Comparison of ENCODE assay signal across 9 cellular contexts in the genomic region with DNA sequence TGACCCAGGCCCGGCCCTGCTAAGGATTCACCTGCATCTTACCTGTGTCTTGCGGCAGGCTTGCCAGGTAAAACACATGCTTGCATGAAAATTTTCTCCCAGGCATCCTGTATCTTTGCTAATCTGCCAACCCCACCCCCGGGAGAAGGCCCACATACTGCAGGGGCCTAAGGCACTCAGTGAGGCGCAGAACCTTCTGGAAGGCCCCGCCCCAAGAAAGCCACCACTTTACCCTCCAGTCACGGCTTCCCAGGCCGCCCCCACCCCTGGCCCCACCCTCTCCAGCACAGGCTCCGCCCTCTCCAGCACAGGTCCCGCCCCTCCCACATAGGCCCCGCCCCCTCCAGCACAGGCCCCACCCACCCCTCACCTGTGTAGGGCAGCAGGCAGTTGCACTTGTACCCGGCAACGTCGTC. TPM values are rescaled to one million over a fixed set of nuclear protein-coding genes. Genes with fewer than 3 reads are reported as not detected.
DNase-seq lines count a peak whose midpoint lies in the region; ATAC-seq and TF ChIP-seq lines count a peak whose summit lies in the region.
"Had no signal": no experiment of that assay in that cellular context is flagged by ENCODE, and none has a peak within 500 bp of the region (broad histone marks: within the 10 kb centered on the region; RNA-seq: fewer than 3 reads in every experiment).

No MANE protein-coding gene starts in this region.

- no CpG with 5 or more reads among the region's 13 CpGs for WGBS in neuronal stem cell (ENCODE audit: extremely low coverage in 2 of 2, insufficient read length in 2 of 2, insufficient replicate concordance in 1 of 2), 2 donors

- no peak overlapping the region for H2BK15ac ChIP-seq in neuronal stem cell (ENCODE audit: low read length)

- ATAC-seq in GM18873 (IDR thresholded peaks at IDR 0.05; ENCODE audit: low FRiP score, unreplicated experiment) (no peak), GM18519 (IDR thresholded peaks at IDR 0.05; ENCODE audit: low FRiP score, unreplicated experiment) (no peak)

- no peak overlapping the region for H4K91ac ChIP-seq in neuronal stem cell (ENCODE audit: low read depth, low read length, poor library complexity)

- H3K9me2 ChIP-seq in OCI-LY7 (ENCODE audit: insufficient read depth, low read length) (no peaks in the 10 kb centered on the region), MM.1S (replicated peaks; ENCODE audit: insufficient read depth, low read length) (no peaks in the 10 kb centered on the region)

- no peak overlapping the region for H2BK12ac ChIP-seq in neuronal stem cell (ENCODE audit: low read length)

- H3F3A ChIP-seq in MM.1S (ENCODE audit: insufficient read depth, low read length), result no peaks in the 10 kb centered on the region

- intact Hi-C loops in OCI-LY7 (cut with micrococcal nuclease; ENCODE audit: unreplicated experiment) (loop anchor here (1.0 kb wide), 1 partner anchor 45 kb away; no protein-coding TSS in a partner anchor), dorsolateral prefrontal cortex (cut with DNase I) (loop anchor here in 1 of 2 donors (5.0 kb wide), 1 partner anchor 35 kb away; the partner anchor contains the start of gene NOTCH1)

- H3K27me3 ChIP-seq in dorsolateral prefrontal cortex (no peaks in the 10 kb centered on the region), neuronal stem cell (ENCODE audit: control insufficient read depth in 3 of 3, insufficient read depth in 3 of 3, low read depth in 1 of 3, low read length in 3 of 3) (no peaks in the 10 kb centered on the region), MM.1S (replicated peaks; ENCODE audit: insufficient read depth, low read length) (no peaks in the 10 kb centered on the region)

- H3K9ac ChIP-seq in neuronal stem cell (ENCODE audit: low read depth, low read length, poor library complexity) (no peak overlapping the region), MM.1S (ENCODE audit: low read length) (no peak overlapping the region)

- peaks cover 36% of the 10 kb centered on the region; the same call in 1 of the 2 replicates for H3K36me3 ChIP-seq in OCI-LY7 (ENCODE audit: insufficient read depth, low read length)
- H3K36me3 ChIP-seq in neuronal stem cell (replicated peaks in 1 of 2; ENCODE audit: control insufficient read depth in 2 of 2, insufficient read depth in 2 of 2, low read length in 2 of 2), result peaks cover 87 to 97% of the 10 kb centered on the region in 2 donors
- no peaks in the 10 kb centered on the region for H3K36me3 ChIP-seq in MM.1S (replicated peaks; ENCODE audit: insufficient read depth, low read length)

- H3K4me1 ChIP-seq in OCI-LY7 (ENCODE audit: insufficient read depth, low read length, poor library complexity, severe bottlenecking), result no peaks in the 10 kb centered on the region
- H3K4me1 ChIP-seq in neuronal stem cell (ENCODE audit: control insufficient read depth in 2 of 2, insufficient read depth in 1 of 2, low read depth in 1 of 2, low read length in 2 of 2), result peaks cover 0 to 14% of the 10 kb centered on the region in 2 donors
- H3K4me1 ChIP-seq in MM.1S (ENCODE audit: low read length), result no peaks in the 10 kb centered on the region

- H2BK120ac ChIP-seq in neuronal stem cell (ENCODE audit: low read depth, low read length), result peak overlapping the region; percentile 76

- H3K79me1 ChIP-seq in neuronal stem cell (ENCODE audit: low read depth, low read length), result peaks cover 25% of the 10 kb centered on the region

- TF ChIP-seq CTCF in OCI-LY7 (conservative IDR thresholded peaks at IDR 0.05; ENCODE audit: low read length) (no peak), dorsolateral prefrontal cortex (IDR thresholded peaks at IDR 0.05 in 54 of 56, conservative IDR thresholded peaks at IDR 0.05 in 2 of 56; ENCODE audit: low read depth in 1 of 56, partially characterized antibody in 56 of 56) (no peak), MM.1S (IDR thresholded peaks at IDR 0.05; ENCODE audit: low read length) (no peak)

- peak overlapping the region; percentile 87 for H2BK5ac ChIP-seq in neuronal stem cell (ENCODE audit: low read length)

- no peak overlapping the region for H4K8ac ChIP-seq in neuronal stem cell (ENCODE audit: low read depth, low read length)

- POLR2A ChIA-PET in OCI-LY7 (lab: Charles Lee), result no interaction called here

- H3K18ac ChIP-seq in neuronal stem cell (ENCODE audit: low read length), result peak overlapping the region; percentile 64

- H3K4me3 ChIP-seq in OCI-LY7 (ENCODE audit: low read depth, low read length, poor library complexity, severe bottlenecking) (no peak overlapping the region), dorsolateral prefrontal cortex (peak overlapping the region in 14 of 59 donors; percentile 1 to 44 (median 23)), neuronal stem cell (ENCODE audit: low read length in 2 of 2) (no peak overlapping the region), MM.1S (ENCODE audit: low read length) (no peak overlapping the region)

- no peak overlapping the region for H3K4ac ChIP-seq in neuronal stem cell (ENCODE audit: low read length)

- H3K9me3 ChIP-seq in OCI-LY7 (ENCODE audit: low read length) (no peaks in the 10 kb centered on the region), neuronal stem cell (replicated peaks in 1 of 2; ENCODE audit: control insufficient read depth in 2 of 2, insufficient read depth in 1 of 2, low read depth in 1 of 2, low read length in 2 of 2) (peaks cover 0 to 2% of the 10 kb centered on the region in 2 donors), MM.1S (replicated peaks; ENCODE audit: insufficient read depth, low read length) (no peaks in the 10 kb centered on the region)

- no TSS peak for BruUV-seq in OCI-LY7 (replicated peaks; lab: Mats Ljungman, UMichigan)

- H3K79me2 ChIP-seq in OCI-LY7 (ENCODE audit: insufficient read depth, low read depth, low read length) (no peaks in the 10 kb centered on the region), MM.1S (ENCODE audit: low read length) (no peaks in the 10 kb centered on the region)

- H3K27ac ChIP-seq in OCI-LY7 (ENCODE audit: low read depth, low read length, poor library complexity, severe bottlenecking) (no peak overlapping the region), dorsolateral prefrontal cortex (peak overlapping the region; percentile 61 to 98 (median 92)), neuronal stem cell (replicated peaks; ENCODE audit: low read length) (peak overlapping the region; percentile 91), MM.1S (ENCODE audit: low read length) (no peak overlapping the region)

- peak overlapping the region; percentile 4 for H3K14ac ChIP-seq in neuronal stem cell (ENCODE audit: low read length)

- H3K4me2 ChIP-seq in OCI-LY7 (ENCODE audit: low read length) (no peak overlapping the region), neuronal stem cell (ENCODE audit: insufficient read depth, low read length, poor library complexity, severe bottlenecking) (no peak overlapping the region), MM.1S (ENCODE audit: low read depth, low read length) (no peak overlapping the region)

- H4K20me1 ChIP-seq in OCI-LY7 (ENCODE audit: insufficient read depth, low read length) (no peaks in the 10 kb centered on the region), MM.1S (ENCODE audit: insufficient read depth, low read length) (no peaks in the 10 kb centered on the region)

- DNase-seq in AG20443 (ENCODE audit: low spot score) (peak; percentile 63), OCI-LY7 (ENCODE audit: low spot score) (peak; percentile 33), dorsolateral prefrontal cortex (no peak), neuronal stem cell (ENCODE audit: low spot score) (no peak), kidney tubule cell (ENCODE audit: low spot score) (no peak), MM.1S (no peak)
- DNase-seq: NCI-H1417 treated with DMSO at 0.1 percent for 48 hours had no signal

- no peak overlapping the region for H2AFZ ChIP-seq in OCI-LY7 (ENCODE audit: low read length)
- H2AFZ ChIP-seq in neuronal stem cell (ENCODE audit: low read length), result no peak overlapping the region
- H2AFZ ChIP-seq in MM.1S (ENCODE audit: low read length), result no peak overlapping the region

- H2AK5ac ChIP-seq in neuronal stem cell (ENCODE audit: low read depth, low read length), result peak overlapping the region; percentile 68

- peak overlapping the region; percentile 8 for H3K23ac ChIP-seq in neuronal stem cell (ENCODE audit: low read depth, low read length, poor library complexity)

- CTCF ChIA-PET in OCI-LY7 (lab: Charles Lee; ENCODE audit: unreplicated experiment), result no interaction called here

RNA-seq across cellular contexts. Expression of gene SEC16A, which starts 29.8 kb away (rescaled TPM):
- total RNA-seq in OCI-LY7 (2014; rRNA removed; shearing (Covaris generic)), result 15.5 and 23.7 TPM in 2 replicates
- total RNA-seq in OCI-LY7 (2022), result 52.0 and 60.1 TPM in 2 replicates
- 10 to 100 TPM; 52.6 to 89.0 (median 68.2) TPM for total RNA-seq in dorsolateral prefrontal cortex
- 14.7 TPM for polyA plus RNA-seq in neuronal stem cell (2013, experiment 1 of 2)
- polyA plus RNA-seq in neuronal stem cell (2013, experiment 2 of 2), result 15.9 TPM

RNA-seq across cellular contexts. Expression of gene NOTCH1, which starts 33.2 kb away (rescaled TPM):
- 9.3 and 17.6 TPM in 2 replicates for total RNA-seq in OCI-LY7 (2014; rRNA removed; shearing (Covaris generic))
- total RNA-seq in OCI-LY7 (2022), result 15.5 and 17.9 TPM in 2 replicates
- total RNA-seq in dorsolateral prefrontal cortex, result 10 to 100 TPM; 24.0 to 92.1 (median 38.8) TPM
- polyA plus RNA-seq in neuronal stem cell (2013, experiment 1 of 2), result 32.9 TPM
- 33.2 TPM for polyA plus RNA-seq in neuronal stem cell (2013, experiment 2 of 2)

Comparison
In these comparisons a context has a peak if more than half of its experiments do, and no peak if none do; other contexts are left out.
1. DNase-seq: peak in AG20443 (single experiment) and OCI-LY7 (single experiment); none in dorsolateral prefrontal cortex (0 of 10), neuronal stem cell (single experiment), kidney tubule cell (single experiment) and MM.1S (single experiment).
2. H3K27ac ChIP-seq: peak in dorsolateral prefrontal cortex (59 of 59) and neuronal stem cell (single experiment); none in OCI-LY7 (single experiment) and MM.1S (single experiment).